In the genomic region with DNA sequence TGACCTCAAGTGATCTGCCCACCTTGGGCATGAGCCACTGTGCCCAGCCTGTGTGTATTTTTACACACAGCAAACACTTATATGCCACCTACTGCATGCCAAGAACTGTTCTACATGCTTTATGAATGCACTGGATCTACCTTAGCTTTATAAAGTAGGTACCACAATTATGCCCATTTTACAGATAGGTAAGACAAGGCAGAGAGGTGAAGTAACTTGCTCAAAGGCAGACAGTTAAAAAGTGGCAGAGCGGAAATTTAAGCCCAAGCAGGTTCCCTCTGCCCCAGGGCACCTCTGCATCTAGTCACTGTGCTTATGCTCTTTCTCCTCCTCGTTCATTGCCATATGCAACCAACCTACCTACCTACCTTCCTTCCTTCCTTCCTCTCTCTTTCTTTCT, we compare ENCODE assay signal across 34 cellular contexts. TPM values are rescaled to one million over a fixed set of nuclear protein-coding genes. Genes with fewer than 3 reads are reported as not detected.
"Had no signal": no experiment of that assay in that cellular context is flagged by ENCODE, and none has a peak within 500 bp of the region (broad histone marks: within the 10 kb centered on the region; RNA-seq: fewer than 3 reads in every experiment).

No MANE protein-coding gene starts in this region.

- DNase-seq: colonic mucosa; cortex of kidney; effector CD8-positive, alpha-beta T cell; effector memory CD8-positive, alpha-beta T cell; endodermal cell; erythroblast; esophagus squamous epithelium; foreskin fibroblast; foreskin melanocyte; gastrocnemius medialis; glutamatergic neuron; head of caudate nucleus; heart right ventricle; hippocampal formation; left cardiac atrium; left lung; left ventricle myocardium superior; lower lobe of right lung; mesenchymal stem cell; mucosa of descending colon had no signal

- H3K4me1 ChIP-seq: colonic mucosa, gastrocnemius medialis had no signal

- H3K27ac Mint-ChIP-seq: dendritic cell treated with granulocyte-macrophage colony-stimulating factor and Interleukin-4, amounts not matched to agents 40 ng/mL and 50 ng/mL, for 4 days; effector memory CD8-positive, alpha-beta T cell; endodermal cell; mesothelial cell of epicardium had no signal

- H3K36me3 ChIP-seq: colonic mucosa had no signal

- FAIRE-seq: endometrium, islet of Langerhans, keratinocyte had no signal

- H3K4me1 Mint-ChIP-seq: endodermal cell, mesothelial cell of epicardium had no signal

- H3K27me3 ChIP-seq: colonic mucosa, esophagus squamous epithelium, gastrocnemius medialis, heart right ventricle, left lung had no signal

- H3K9me3 ChIP-seq: colonic mucosa had no signal

- H3K27me3 Mint-ChIP-seq: effector memory CD8-positive, alpha-beta T cell had no signal

- ATAC-seq: effector memory CD8-positive, alpha-beta T cell; esophagus mucosa; gastrocnemius medialis; heart right ventricle; left cardiac atrium; left lung; left ventricle myocardium superior; lower lobe of right lung; mucosa of descending colon had no signal

- H3K9me3 Mint-ChIP-seq: effector memory CD8-positive, alpha-beta T cell had no signal

- H3K27ac ChIP-seq: colonic mucosa, epithelial cell of prostate, esophagus squamous epithelium, gastrocnemius medialis, heart right ventricle, left lung, lower lobe of right lung had no signal

- H3K4me3 ChIP-seq: colonic mucosa, esophagus squamous epithelium, gastrocnemius medialis, heart right ventricle, left lung, lower lobe of right lung, mucosa of descending colon had no signal

- H3K4me3 Mint-ChIP-seq: dendritic cell treated with granulocyte-macrophage colony-stimulating factor and Interleukin-4, amounts not matched to agents 40 ng/mL and 50 ng/mL, for 4 days; effector memory CD8-positive, alpha-beta T cell; endodermal cell; mesothelial cell of epicardium had no signal

RNA-seq across cellular contexts. Expression of a gene that starts 10.5 kb away (rescaled TPM):
- polyA plus RNA-seq: keratinocyte had no signal

RNA-seq across cellular contexts. Expression of a gene that starts 22.8 kb away (rescaled TPM):
- total RNA-seq: myocyte had no signal

RNA-seq across cellular contexts. Expression of a gene that starts 30.4 kb away (rescaled TPM):
- total RNA-seq: colonic mucosa, dermis microvascular lymphatic vessel endothelial cell, endodermal cell, esophagus mucosa, esophagus squamous epithelium, gastrocnemius medialis, glomerular endothelial cell, heart right ventricle, kidney epithelial cell, left cardiac atrium, left lung, left ventricle myocardium superior, lower leg skin, lower lobe of right lung, lung microvascular endothelial cell, mesenteric fat pad, mesothelial cell of epicardium, mucosa of descending colon, myocyte had no signal
- polyA plus RNA-seq: heart right ventricle, keratinocyte had no signal
